22 cellular contexts compared by ENCODE assay signal in genomic region chr7:32256376-32256775, GRCh38.
"Had no signal": no experiment of that assay in that cellular context is flagged by ENCODE, and none has a peak within 500 bp of the region (broad histone marks: within the 10 kb centered on the region; RNA-seq: fewer than 3 reads in every experiment).

No MANE protein-coding gene starts in this region.

- ATAC-seq: left lobe of liver; lower lobe of right lung; psoas muscle; right lobe of liver; stimulated activated memory B cell treated with anti-CD40 and anti-IgM and Interleukin-4, amounts not matched to agents 10 μg/mL and 1 μg/mL and 100 μg/mL, for 72 hours; upper lobe of right lung had no signal

- H3K4me2 ChIP-seq: hepatocyte had no signal

- DNase-seq: cortex of kidney; dorsolateral prefrontal cortex; effector CD8-positive, alpha-beta T cell; foreskin melanocyte; head of caudate nucleus; kidney glomerular epithelial cell; lower lobe of right lung; naive B cell; nephron progenitor cell; psoas muscle; retina; right lobe of liver; spleen; stimulated activated CD4-positive, alpha-beta T cell treated with anti-CD3 and anti-CD28 coated beads, Interleukin-15, amount 100 ng/mL, for 24 hours; stimulated activated CD4-positive, alpha-beta T cell treated with anti-CD3 and anti-CD28 coated beads, Interleukin-1b, Interleukin-23, amount 100 ng/mL, for 48 hours; stimulated activated CD4-positive, alpha-beta T cell treated with anti-CD3 and anti-CD28 coated beads, Interleukin-4, amount 100 ng/mL, for 24 hours; upper lobe of right lung had no signal

- H2AFZ ChIP-seq: hepatocyte had no signal

- H3K4me3 ChIP-seq: dorsolateral prefrontal cortex, hepatocyte, lower lobe of right lung, psoas muscle, right lobe of liver, spleen, tibial nerve, upper lobe of right lung, vagina had no signal

- H3K36me3 ChIP-seq: lower lobe of right lung, right lobe of liver, spleen, tibial nerve, upper lobe of right lung, vagina had no signal

- H3K27ac ChIP-seq: dorsolateral prefrontal cortex, hepatocyte, lower lobe of right lung, psoas muscle, right lobe of liver, spleen, tibial nerve, upper lobe of right lung, vagina had no signal

- H3K27me3 ChIP-seq: hepatocyte, right lobe of liver, tibial nerve, upper lobe of right lung, vagina had no signal

- H3K9me3 ChIP-seq: lower lobe of right lung, psoas muscle, right lobe of liver, spleen, tibial nerve, upper lobe of right lung, vagina had no signal

- H3K79me2 ChIP-seq: hepatocyte had no signal

- H3K4me1 ChIP-seq: lower lobe of right lung, psoas muscle, right lobe of liver, spleen, upper lobe of right lung, vagina had no signal
